Comparison of ENCODE assay signal across 18 cellular contexts in the genomic region with DNA sequence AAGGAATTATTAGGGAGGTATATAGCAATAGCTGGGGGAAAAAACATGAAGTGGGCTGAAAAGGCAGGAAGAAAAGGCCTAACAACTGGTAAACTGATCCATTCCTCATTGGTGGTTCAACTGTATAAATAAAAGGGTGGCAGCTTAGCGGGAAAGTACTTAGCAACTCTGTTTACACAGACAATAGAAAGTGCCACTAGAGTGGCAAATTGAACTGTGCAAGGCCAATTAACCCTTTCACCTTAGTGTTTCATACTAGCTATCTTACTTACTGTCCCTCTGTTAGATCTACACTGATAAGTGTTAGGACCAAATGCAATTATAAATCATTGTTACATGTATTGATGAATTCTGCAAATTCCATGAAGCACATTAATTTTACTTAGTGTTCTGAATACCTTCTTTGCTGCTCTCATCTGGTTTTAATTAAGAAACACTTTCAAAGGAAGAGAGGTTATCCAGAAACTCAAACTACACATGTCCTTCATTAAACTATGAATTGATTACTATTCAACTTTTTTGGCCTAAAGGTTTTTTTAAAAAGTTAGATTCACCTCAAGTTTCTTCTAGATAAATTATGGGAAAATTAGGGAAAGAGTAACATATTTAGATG. TPM values are rescaled to one million over a fixed set of nuclear protein-coding genes. Genes with fewer than 3 reads are reported as not detected.
DNase-seq lines count a peak whose midpoint lies in the region; ATAC-seq and TF ChIP-seq lines count a peak whose summit lies in the region.
"Had no signal": no experiment of that assay in that cellular context is flagged by ENCODE, and none has a peak within 500 bp of the region (broad histone marks: within the 10 kb centered on the region; RNA-seq: fewer than 3 reads in every experiment).

No MANE protein-coding gene starts in this region.

- ATAC-seq in SK-N-SH treated with all-trans-retinoic acid at 6 μM for 48 hours: peak; percentile 43
- peak; percentile 36 for ATAC-seq in mucosa of descending colon
- no peak for ATAC-seq in sciatic nerve
- ATAC-seq in activated CD8-positive, alpha-beta T cell treated with anti-CD3 and anti-CD28 coated beads for 36 hours: no peak
- ATAC-seq: activated T-helper 17 cell treated with anti-CD3 and anti-CD28 coated beads, Interleukin-2, amount 50 U/mL, for 72 hours; stimulated activated effector memory CD8-positive, alpha-beta T cell treated with anti-CD3 and anti-CD28 coated beads, Interleukin-12 subunit alpha, Interleukin-12 subunit beta, amount 100 ng/mL, for 72 hours had no signal

- intact Hi-C loops in mucosa of descending colon (cut with DNase I, micrococcal nuclease) (no loop called here), sciatic nerve (cut with DNase I) (no loop called here), tibial artery (cut with DNase I; ENCODE audit: low total_unique reads) (no loop called here)
- intact Hi-C loops in activated CD8-positive, alpha-beta T cell treated with anti-CD3 and anti-CD28 coated beads for 36 hours (cut with micrococcal nuclease): no loop called here

- no peaks in the 10 kb centered on the region for H3K27me3 ChIP-seq in tibial artery
- H3K27me3 ChIP-seq: BLaER1 treated with 17β-estradiol and CSF1 and Interleukin-3, amounts not matched to agents 10 nM and 100 nM had no signal

- no peaks in the 10 kb centered on the region for H3K9me3 Mint-ChIP-seq in activated CD8-positive, alpha-beta T cell treated with anti-CD3 and anti-CD28 coated beads for 36 hours
- H3K9me3 Mint-ChIP-seq: activated T-helper 17 cell treated with anti-CD3 and anti-CD28 coated beads, Interleukin-2, amount 50 U/mL, for 72 hours; endodermal cell; stimulated activated effector memory CD8-positive, alpha-beta T cell treated with anti-CD3 and anti-CD28 coated beads, Interleukin-12 subunit alpha, Interleukin-12 subunit beta, amount 100 ng/mL, for 72 hours had no signal

- peaks cover 15% of the 10 kb centered on the region for H3K4me1 Mint-ChIP-seq in activated CD8-positive, alpha-beta T cell treated with anti-CD3 and anti-CD28 coated beads for 36 hours (ENCODE audit: low read depth)

- H3K4me1 ChIP-seq in mucosa of descending colon (ENCODE audit: low read depth) (peaks cover 9% of the 10 kb centered on the region), tibial artery (peaks cover 0 to 10% (median 0%) of the 10 kb centered on the region in 4 donors)

- no peak overlapping the region for H3K27ac Mint-ChIP-seq in activated CD8-positive, alpha-beta T cell treated with anti-CD3 and anti-CD28 coated beads for 36 hours
- H3K27ac Mint-ChIP-seq: activated T-helper 17 cell treated with anti-CD3 and anti-CD28 coated beads, Interleukin-2, amount 50 U/mL, for 72 hours; endodermal cell; stimulated activated effector memory CD8-positive, alpha-beta T cell treated with anti-CD3 and anti-CD28 coated beads, Interleukin-12 subunit alpha, Interleukin-12 subunit beta, amount 100 ng/mL, for 72 hours had no signal

- H3K27me3 Mint-ChIP-seq in activated CD8-positive, alpha-beta T cell treated with anti-CD3 and anti-CD28 coated beads for 36 hours: no peaks in the 10 kb centered on the region
- H3K27me3 Mint-ChIP-seq: activated T-helper 17 cell treated with anti-CD3 and anti-CD28 coated beads, Interleukin-2, amount 50 U/mL, for 72 hours had no signal

- H3K4me3 Mint-ChIP-seq in activated CD8-positive, alpha-beta T cell treated with anti-CD3 and anti-CD28 coated beads for 36 hours: no peak overlapping the region
- H3K4me3 Mint-ChIP-seq: activated T-helper 17 cell treated with anti-CD3 and anti-CD28 coated beads, Interleukin-2, amount 50 U/mL, for 72 hours; endodermal cell; stimulated activated effector memory CD8-positive, alpha-beta T cell treated with anti-CD3 and anti-CD28 coated beads, Interleukin-12 subunit alpha, Interleukin-12 subunit beta, amount 100 ng/mL, for 72 hours had no signal

- H3K4me3 ChIP-seq in mucosa of descending colon (no peak overlapping the region), tibial artery (no peak overlapping the region)
- H3K4me3 ChIP-seq: BLaER1 treated with 17β-estradiol and CSF1 and Interleukin-3, amounts not matched to agents 10 nM and 100 nM; lung had no signal

- POLR2A ChIA-PET in activated CD8-positive, alpha-beta T cell treated with anti-CD3 and anti-CD28 coated beads for 36 hours (lab: Charles Lee): no interaction called here

- no peaks in the 10 kb centered on the region for H3K9me3 ChIP-seq in mucosa of descending colon
- no peaks in the 10 kb centered on the region for H3K9me3 ChIP-seq in tibial artery
- H3K9me3 ChIP-seq: BLaER1 treated with 17β-estradiol and CSF1 and Interleukin-3, amounts not matched to agents 10 nM and 100 nM had no signal

- H3K27ac ChIP-seq in tibial artery: no peak overlapping the region
- H3K27ac ChIP-seq: BLaER1 treated with 17β-estradiol and CSF1 and Interleukin-3, amounts not matched to agents 10 nM and 100 nM had no signal

- no peaks in the 10 kb centered on the region for H3K36me3 Mint-ChIP-seq in activated CD8-positive, alpha-beta T cell treated with anti-CD3 and anti-CD28 coated beads for 36 hours (ENCODE audit: low read depth)
- H3K36me3 Mint-ChIP-seq: stimulated activated effector memory CD8-positive, alpha-beta T cell treated with anti-CD3 and anti-CD28 coated beads, Interleukin-12 subunit alpha, Interleukin-12 subunit beta, amount 100 ng/mL, for 72 hours had no signal

- TF ChIP-seq CTCF in mucosa of descending colon (IDR thresholded peaks at IDR 0.05) (no peak), tibial artery (IDR thresholded peaks at IDR 0.05) (no peak)
- TF ChIP-seq CTCF in activated CD8-positive, alpha-beta T cell treated with anti-CD3 and anti-CD28 coated beads for 36 hours (IDR thresholded peaks at IDR 0.05): no peak

- H3K36me3 ChIP-seq in mucosa of descending colon (ENCODE audit: low read depth): no peaks in the 10 kb centered on the region
- no peaks in the 10 kb centered on the region for H3K36me3 ChIP-seq in tibial artery
- H3K36me3 ChIP-seq: BLaER1 treated with 17β-estradiol and CSF1 and Interleukin-3, amounts not matched to agents 10 nM and 100 nM had no signal

- CTCF ChIA-PET in activated CD8-positive, alpha-beta T cell treated with anti-CD3 and anti-CD28 coated beads for 36 hours (lab: Charles Lee): no interaction called here

- DNase-seq in DMS79 treated with DMSO at 0.1 percent for 48 hours (lab: John Stamatoyannopoulos, UW) (peak; percentile 62), NCI-H2081 treated with DMSO at 0.1 percent for 48 hours (lab: John Stamatoyannopoulos, UW) (peak; percentile 76), mucosa of descending colon (no peak), sciatic nerve (ENCODE audit: low spot score) (no peak), tibial artery (no peak), epidermal melanocyte (ENCODE audit: insufficient read length, low spot score) (no peak)
- no peak for DNase-seq in activated CD8-positive, alpha-beta T cell treated with anti-CD3 and anti-CD28 coated beads for 36 hours
- DNase-seq: activated CD4-positive, alpha-beta T cell treated with anti-CD3 and anti-CD28 coated beads for 48 hours; endodermal cell; head of caudate nucleus; posterior cingulate gyrus; stimulated activated CD4-positive, alpha-beta T cell treated with anti-CD3 and anti-CD28 coated beads, Interleukin-1b, Interleukin-23, amount 100 ng/mL, for 48 hours; T-helper 1 cell had no signal

TF ChIP-seq in SK-N-SH treated with all-trans-retinoic acid at 6 μM for 48 hours, 23 proteins besides CTCF, POLR2A, EP300 and RAD21 (continues in another document):
- TF ChIP-seq BACH2 (CRISPR knock-in tag; IDR thresholded peaks at IDR 0.05; ENCODE audit: borderline replicate concordance): no peak
- peak; percentile 76 for TF ChIP-seq ISL1 (CRISPR knock-in tag; IDR thresholded peaks at IDR 0.05)
- TF ChIP-seq PPARA (CRISPR knock-in tag; IDR thresholded peaks at IDR 0.05; ENCODE audit: borderline replicate concordance): no peak
- no peak for TF ChIP-seq ZNF8 (CRISPR knock-in tag; IDR thresholded peaks at IDR 0.05)
- no peak for TF ChIP-seq ARNTL (CRISPR knock-in tag; IDR thresholded peaks at IDR 0.05; ENCODE audit: borderline replicate concordance, low read depth)
- TF ChIP-seq CSDC2 (CRISPR knock-in tag; IDR thresholded peaks at IDR 0.05): no peak
- TF ChIP-seq, protein P1, sequence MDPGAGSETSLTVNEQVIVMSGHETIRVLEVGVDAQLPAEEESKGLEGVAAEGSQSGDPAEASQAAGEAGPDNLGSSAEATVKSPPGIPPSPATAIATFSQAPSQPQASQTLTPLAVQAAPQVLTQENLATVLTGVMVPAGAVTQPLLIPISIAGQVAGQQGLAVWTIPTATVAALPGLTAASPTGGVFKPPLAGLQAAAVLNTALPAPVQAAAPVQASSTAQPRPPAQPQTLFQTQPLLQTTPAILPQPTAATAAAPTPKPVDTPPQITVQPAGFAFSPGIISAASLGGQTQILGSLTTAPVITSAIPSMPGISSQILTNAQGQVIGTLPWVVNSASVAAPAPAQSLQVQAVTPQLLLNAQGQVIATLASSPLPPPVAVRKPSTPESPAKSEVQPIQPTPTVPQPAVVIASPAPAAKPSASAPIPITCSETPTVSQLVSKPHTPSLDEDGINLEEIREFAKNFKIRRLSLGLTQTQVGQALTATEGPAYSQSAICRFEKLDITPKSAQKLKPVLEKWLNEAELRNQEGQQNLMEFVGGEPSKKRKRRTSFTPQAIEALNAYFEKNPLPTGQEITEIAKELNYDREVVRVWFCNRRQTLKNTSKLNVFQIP (CRISPR knock-in tag; IDR thresholded peaks at IDR 0.05; ENCODE audit: borderline replicate concordance, low read depth): no peak
- TF ChIP-seq ZC3H10 (CRISPR knock-in tag; IDR thresholded peaks at IDR 0.05): no peak
- TF ChIP-seq ZNF70 (CRISPR knock-in tag; IDR thresholded peaks at IDR 0.05): no peak
- no peak for TF ChIP-seq ZFP30 (CRISPR knock-in tag; IDR thresholded peaks at IDR 0.05)
- TF ChIP-seq RARB (CRISPR knock-in tag; IDR thresholded peaks at IDR 0.05): no peak
- no peak for TF ChIP-seq ESRRG (CRISPR knock-in tag; IDR thresholded peaks at IDR 0.05)
- no peak for TF ChIP-seq SNAI2 (CRISPR knock-in tag; IDR thresholded peaks at IDR 0.05)

RNA-seq across cellular contexts. Expression of a gene that starts 28.0 kb away (rescaled TPM):
- total RNA-seq in mucosa of descending colon (10 to 100 TPM; 26.3 to 31.5 (median 30.3) TPM), sciatic nerve (26.4 TPM)
- 10 to 100 TPM; 19.3 to 23.7 TPM for total RNA-seq in activated CD8-positive, alpha-beta T cell treated with anti-CD3 and anti-CD28 coated beads for 36 hours

Comparison
In these comparisons a context has a peak if more than half of its experiments do, and no peak if none do; other contexts are left out.
1. DNase-seq: peak in DMS79 treated with DMSO at 0.1 percent for 48 hours (single experiment) and NCI-H2081 treated with DMSO at 0.1 percent for 48 hours (single experiment); none in mucosa of descending colon (0 of 3), sciatic nerve (single experiment), activated CD8-positive, alpha-beta T cell treated with anti-CD3 and anti-CD28 coated beads for 36 hours (single experiment), tibial artery (0 of 2) and epidermal melanocyte (single experiment).
2. ATAC-seq: peak in SK-N-SH treated with all-trans-retinoic acid at 6 μM for 48 hours (single experiment) and mucosa of descending colon (single experiment); none in sciatic nerve (single experiment) and activated CD8-positive, alpha-beta T cell treated with anti-CD3 and anti-CD28 coated beads for 36 hours (single experiment).